ENCODE assay signal across 12 cellular contexts in genomic region chr10:44961931-44962750, GRCh38. TPM values are rescaled to one million over a fixed set of nuclear protein-coding genes. Genes with fewer than 3 reads are reported as not detected.
DNase-seq lines count a peak whose midpoint lies in the region; ATAC-seq lines count a peak whose summit lies in the region.
"Had no signal": no experiment of that assay in that cellular context is flagged by ENCODE, and none has a peak within 500 bp of the region (broad histone marks: within the 10 kb centered on the region; RNA-seq: fewer than 3 reads in every experiment).

No MANE protein-coding gene starts in this region.

- no peaks in the 10 kb centered on the region for H3K27me3 ChIP-seq in BLaER1 treated with 17β-estradiol and CSF1 and Interleukin-3, amounts not matched to agents 10 nM and 100 nM
- H3K27me3 ChIP-seq in right cardiac atrium (ENCODE audit: control insufficient read depth, insufficient read depth) (no peaks in the 10 kb centered on the region), trophoblast cell (ENCODE audit: insufficient read depth, low read length) (no peaks in the 10 kb centered on the region)

- DNase-seq in right cardiac atrium (no peak), trophoblast cell (no peak), ecto neural progenitor cell (ENCODE audit: low spot score) (no peak)
- DNase-seq: activated CD4-positive, alpha-beta T cell treated with anti-CD3 and anti-CD28 coated beads for 48 hours; activated naive CD4-positive, alpha-beta T cell; cortex of kidney had no signal

- H2BK120ac ChIP-seq in trophoblast cell (ENCODE audit: insufficient read depth, low read length, poor library complexity): peak overlapping the region; percentile 40

- no peak overlapping the region for H3K14ac ChIP-seq in trophoblast cell (ENCODE audit: low read length)

- H2BK5ac ChIP-seq in trophoblast cell (ENCODE audit: low read depth, low read length, poor library complexity): no peak overlapping the region

- peaks cover 0 to 20% (median 0%) of the 10 kb centered on the region in 11 experiments; a peak in 4 of 22 replicates for H4K20me1 ChIP-seq in BLaER1 treated with 17β-estradiol and CSF1 and Interleukin-3, amounts not matched to agents 10 nM and 100 nM

- no peak overlapping the region for H4K12ac ChIP-seq in trophoblast cell (ENCODE audit: low read depth, low read length)

- H3K9ac ChIP-seq in BLaER1 treated with 17β-estradiol and CSF1 and Interleukin-3, amounts not matched to agents 10 nM and 100 nM: peak overlapping the region in 10 of 11 experiments; percentile 61 to 92 (median 87); a peak in 17 of 22 replicates
- no peak overlapping the region for H3K9ac ChIP-seq in trophoblast cell (ENCODE audit: low read length)

- H3K23ac ChIP-seq in trophoblast cell (ENCODE audit: low read length): peak overlapping the region; percentile 49

- ATAC-seq in right cardiac atrium: no peak
- no peak for ATAC-seq in GM18519 (IDR thresholded peaks at IDR 0.05; ENCODE audit: low FRiP score, unreplicated experiment)
- no peak for ATAC-seq in HG03521 (IDR thresholded peaks at IDR 0.05; ENCODE audit: unreplicated experiment)
- ATAC-seq in GM21576 (IDR thresholded peaks at IDR 0.05; ENCODE audit: unreplicated experiment): no peak

- H3K4me2 ChIP-seq in BLaER1 treated with 17β-estradiol and CSF1 and Interleukin-3, amounts not matched to agents 10 nM and 100 nM: peak overlapping the region; percentile 96 to 100 (median 99)
- H3K4me2 ChIP-seq in trophoblast cell (ENCODE audit: low read length): peak overlapping the region; percentile 12

- peak overlapping the region in 10 of 11 experiments; percentile 30 to 98 (median 93); a peak in 18 of 22 replicates for H3K27ac ChIP-seq in BLaER1 treated with 17β-estradiol and CSF1 and Interleukin-3, amounts not matched to agents 10 nM and 100 nM
- H3K27ac ChIP-seq in angular gyrus (ENCODE audit: low read depth, low read length) (peak overlapping the region; percentile 99), right cardiac atrium (ENCODE audit: low read length) (peak overlapping the region; percentile 96), trophoblast cell (ENCODE audit: low read depth, low read length) (no peak overlapping the region)

- H3K9me3 ChIP-seq in BLaER1 treated with 17β-estradiol and CSF1 and Interleukin-3, amounts not matched to agents 10 nM and 100 nM (replicated peaks in 1 of 11): peaks cover 0 to 2% (median 0%) of the 10 kb centered on the region in 11 experiments; a peak in 3 of 22 replicates
- H3K9me3 ChIP-seq in right cardiac atrium (ENCODE audit: control insufficient read depth, low read length) (no peaks in the 10 kb centered on the region), trophoblast cell (ENCODE audit: insufficient read depth, low read depth, low read length) (peaks cover 2% of the 10 kb centered on the region)

- peaks cover 0 to 50% (median 4%) of the 10 kb centered on the region in 11 experiments; a peak in 10 of 22 replicates for H3K36me3 ChIP-seq in BLaER1 treated with 17β-estradiol and CSF1 and Interleukin-3, amounts not matched to agents 10 nM and 100 nM
- H3K36me3 ChIP-seq in trophoblast cell (ENCODE audit: control insufficient read depth in 1 of 2, insufficient read depth in 2 of 2, low read length in 2 of 2): peaks cover 0 to 2% of the 10 kb centered on the region in 2 experiments

- H3K4me1 ChIP-seq in BLaER1 treated with 17β-estradiol and CSF1 and Interleukin-3, amounts not matched to agents 10 nM and 100 nM: peaks cover 65 to 94% (median 91%) of the 10 kb centered on the region in 10 experiments
- H3K4me1 ChIP-seq in right cardiac atrium (ENCODE audit: control insufficient read depth, insufficient read depth, low read length) (peaks cover 47% of the 10 kb centered on the region), trophoblast cell (ENCODE audit: control insufficient read depth in 1 of 2, insufficient read depth in 2 of 2, low read length in 2 of 2) (peaks cover 45 to 68% of the 10 kb centered on the region in 2 experiments)

- no peak overlapping the region for H2AK5ac ChIP-seq in trophoblast cell (ENCODE audit: low read length)

- H3K4me3 ChIP-seq in BLaER1 treated with 17β-estradiol and CSF1 and Interleukin-3, amounts not matched to agents 10 nM and 100 nM: peak overlapping the region in 7 of 10 experiments; percentile 75 to 92 (median 90); a peak in 13 of 20 replicates
- H3K4me3 ChIP-seq in right cardiac atrium (ENCODE audit: low read length) (peak overlapping the region; percentile 56), trophoblast cell (ENCODE audit: low read depth, low read length) (no peak overlapping the region)

- no peak overlapping the region for H3K18ac ChIP-seq in trophoblast cell (ENCODE audit: low read length)

- peaks cover 8% of the 10 kb centered on the region for H3K79me2 ChIP-seq in trophoblast cell (ENCODE audit: control insufficient read depth, insufficient read depth, low read length, poor library complexity)

- no peak overlapping the region for H2AFZ ChIP-seq in trophoblast cell (ENCODE audit: insufficient read depth, low read length, poor library complexity)

- intact Hi-C loops in right cardiac atrium (cut with DNase I): no loop called here

- peak overlapping the region; percentile 28 for H4K91ac ChIP-seq in trophoblast cell (ENCODE audit: low read depth, low read length)

- no peak overlapping the region for H3K4ac ChIP-seq in trophoblast cell (ENCODE audit: low read depth, low read length)

- WGBS in right cardiac atrium: 58% methylated on average over 11 of the region's 11 CpGs
- WGBS in trophoblast cell (ENCODE audit: extremely low coverage, insufficient coverage, insufficient read length): no CpG with 5 or more reads among the region's 11 CpGs

- H3K79me1 ChIP-seq in trophoblast cell (ENCODE audit: low read length): peaks cover 20% of the 10 kb centered on the region

- no peak overlapping the region for H4K8ac ChIP-seq in trophoblast cell (ENCODE audit: low read depth, low read length)

- no peak overlapping the region for H2BK12ac ChIP-seq in trophoblast cell (ENCODE audit: low read length)

RNA-seq across cellular contexts. Expression of gene RASSF4, which starts 2.5 kb away (rescaled TPM):
- 10 to 100 TPM; 57.9 to 92.1 (median 76.3) TPM for total RNA-seq in right cardiac atrium
- polyA plus RNA-seq in right cardiac atrium: 45.4 TPM
- polyA plus RNA-seq in trophoblast cell (2013): 9.7 and 11.1 TPM in 2 replicates

RNA-seq across cellular contexts. Expression of gene DEPP1, which starts 16.5 kb away (rescaled TPM):
- 10 to 100 TPM; 18.8 to 43.8 (median 23.8) TPM for total RNA-seq in right cardiac atrium
- 32.5 TPM for polyA plus RNA-seq in right cardiac atrium
- polyA plus RNA-seq in trophoblast cell (2013): 120 and 128 TPM in 2 replicates

RNA-seq across cellular contexts. Expression of gene ZNF22, which starts 38.6 kb away (rescaled TPM):
- 10 to 100 TPM; 15.4 to 20.7 (median 19.2) TPM for total RNA-seq in right cardiac atrium
- 14.8 TPM for polyA plus RNA-seq in right cardiac atrium
- 31.5 and 32.1 TPM in 2 replicates for polyA plus RNA-seq in trophoblast cell (2013)

RNA-seq across cellular contexts. Expression of gene TMEM72, which starts 51.0 kb away (rescaled TPM):
- under 1 TPM in 3 of 4 donors, not detected in 1; 0.23 to 0.71 (median 0.29) TPM for total RNA-seq in right cardiac atrium
- polyA plus RNA-seq in right cardiac atrium: 0.14 TPM
- polyA plus RNA-seq in trophoblast cell (2013): 0.18 and 0.37 TPM in 2 replicates
- total RNA-seq: glomerular endothelial cell had no signal
